Comparison of ENCODE assay signal across 11 cellular contexts in the genomic region with DNA sequence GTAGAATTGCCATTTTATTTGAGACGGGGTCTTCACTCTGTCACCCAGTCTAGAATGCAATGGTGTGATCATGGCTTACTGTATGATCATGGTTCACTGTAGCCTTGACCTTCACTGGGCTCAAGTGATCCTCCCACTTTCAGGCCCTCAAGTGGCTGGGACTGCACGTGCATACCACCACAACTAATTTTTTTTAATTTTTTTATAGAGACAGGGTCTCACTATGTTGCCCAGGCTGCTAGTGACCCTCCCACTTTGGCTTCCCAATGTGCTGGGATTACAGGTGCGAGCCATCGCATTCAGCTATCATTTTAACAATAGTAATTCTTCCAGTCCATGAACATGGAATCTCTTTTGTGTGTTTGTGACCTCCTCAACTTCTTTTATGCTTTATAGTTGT.
"Had no signal": no experiment of that assay in that cellular context is flagged by ENCODE, and none has a peak within 500 bp of the region (broad histone marks: within the 10 kb centered on the region; RNA-seq: fewer than 3 reads in every experiment).

No MANE protein-coding gene starts in this region.

- H3K9me3 ChIP-seq: HAP-1 had no signal

- ATAC-seq: GM23338, HCT116 had no signal

- H2AFZ ChIP-seq: GM23248, GM23338 had no signal

- H3K27ac ChIP-seq: GM23248 had no signal

- H3K4me3 ChIP-seq: GM23248, GM23338, HAP-1 had no signal

- DNase-seq: GM23248, GOT3, H7, H9, HCEC 1CT, HFFc6 had no signal

- H3K4me1 ChIP-seq: HAP-1 had no signal

- H3K4me2 ChIP-seq: GM23338 had no signal

- FAIRE-seq: H1, H54 had no signal

- H3K9ac ChIP-seq: GM23248 had no signal
